ENCODE assay signal across 8 cellular contexts in genomic region chr9:73107489-73108069, GRCh38. TPM values are rescaled to one million over a fixed set of nuclear protein-coding genes. Genes with fewer than 3 reads are reported as not detected.
DNase-seq lines count a peak whose midpoint lies in the region; ATAC-seq, FAIRE-seq and TF ChIP-seq lines count a peak whose summit lies in the region.
"Not testable (repeated sequence)": the region's sequence is repeated elsewhere in the genome, so short reads cannot be mapped to it uniquely, and the experiment has no call there.

No MANE protein-coding gene starts in this region.

- CTCF ChIA-PET in PC-3 (lab: Charles Lee) = interaction anchor here (0.6 to 1.1 kb wide), 7 partner anchors 12 to 75 kb away, joined by 3 to 7 read pairs (median 3); no protein-coding TSS in a partner anchor

- H3K27me3 ChIP-seq in PC-3 (ENCODE audit: low read length) = not testable (repeated sequence)

- not testable (repeated sequence) for H3K4me1 ChIP-seq in PC-3 (ENCODE audit: insufficient read depth, low read length)

- H3K9me2 ChIP-seq in PC-3 (replicated peaks; ENCODE audit: low read length) = not testable (repeated sequence)

- H3F3A ChIP-seq in PC-3 (ENCODE audit: low read length, unreplicated experiment) = not testable (repeated sequence)

- POLR2A ChIA-PET in PC-3 (lab: Charles Lee; ENCODE audit: unreplicated experiment) = interaction anchor here (0.6 to 0.7 kb wide), 2 partner anchors 51 to 72 kb away, joined by 3 to 4 read pairs; no protein-coding TSS in a partner anchor

- H4K20me1 ChIP-seq in PC-3 (ENCODE audit: low read length) = not testable (repeated sequence)

- H3K9ac ChIP-seq in PC-3 (ENCODE audit: low read length) = not testable (repeated sequence)

- H2AFZ ChIP-seq in PC-3 (ENCODE audit: low read length) = not testable (repeated sequence)

- H3K4me2 ChIP-seq in PC-3 (ENCODE audit: low read length) = not testable (repeated sequence)

- DNase-seq in D721Med (ENCODE audit: insufficient read length, low spot score) = not testable (repeated sequence)
- DNase-seq in HPDE6-E6E7 (ENCODE audit: extremely low spot score) (peak; percentile 34), PC-3 (peak; percentile 69), activated T-cell treated with anti-CD3 and anti-CD28 coated beads for 24 hours (ENCODE audit: low read depth) (peak; percentile 40), epithelial cell of esophagus (ENCODE audit: low read depth) (peak; percentile 84), midbrain (lab: John Stamatoyannopoulos, UW) (peak; percentile 1)
- peak; percentile 13 to 45 for DNase-seq in stimulated activated CD8-positive, alpha-beta memory T cell treated with anti-CD3 and anti-CD28 coated beads, Interleukin-4, amount 100 ng/mL, for 4 hours (ENCODE audit: low read depth in 2 of 2, low spot score in 1 of 2)

- not testable (repeated sequence) for H3K9me3 ChIP-seq in PC-3 (ENCODE audit: low read length)

- not testable (repeated sequence) for H3K36me3 ChIP-seq in PC-3 (ENCODE audit: low read depth, low read length)

- not testable (repeated sequence) for H3K4me3 ChIP-seq in PC-3 (ENCODE audit: low read length); epithelial cell of esophagus (ENCODE audit: low read length)

- H3K79me2 ChIP-seq in PC-3 (ENCODE audit: low read length) = not testable (repeated sequence)

- FAIRE-seq in D721Med (lab: Jason Lieb, UNC) = not testable (repeated sequence)

- ATAC-seq in GM21447 (IDR thresholded peaks at IDR 0.05; ENCODE audit: unreplicated experiment) = peak; percentile 87
- peak; percentile 61 for ATAC-seq in PC-3

- BruUV-seq in PC-3 (replicated peaks; lab: Mats Ljungman, UMichigan) = not testable (repeated sequence)

- intact Hi-C loops in PC-3 (cut with micrococcal nuclease) = loop anchor here (1.0 kb wide), 1 partner anchor 77 kb away; no protein-coding TSS in a partner anchor

- peak; percentile 56 for TF ChIP-seq CTCF in D721Med (IDR thresholded peaks at IDR 0.05; ENCODE audit: insufficient read depth, missing control alignments)
- peak; percentile 72 for TF ChIP-seq CTCF in PC-3 (conservative IDR thresholded peaks at IDR 0.05; ENCODE audit: low read depth, low read length)
- TF ChIP-seq CTCF in epithelial cell of esophagus (IDR thresholded peaks at IDR 0.05; ENCODE audit: insufficient read depth, low read depth, low read length, missing control alignments) = peak; percentile 89

- not testable (repeated sequence) for H3K27ac ChIP-seq in PC-3 (ENCODE audit: low read length)

RNA-seq across cellular contexts. Expression of gene ANXA1, which starts 44.1 kb away (rescaled TPM):
- total RNA-seq in PC-3 (2014; rRNA removed) = 176 and 192 TPM in 2 replicates
